ENCODE assay signal across 1 cellular context in genomic region chr14:103298620-103299019, GRCh38.
A peak's percentile ranks its signal among the peaks of the same experiment; 100 is the strongest.
TF ChIP-seq lines count a peak whose summit lies in the region.

No MANE protein-coding gene starts in this region.

TF ChIP-seq in HepG2, 621 proteins besides CTCF, POLR2A, EP300 and RAD21:
- TF ChIP-seq ZNF136 (CRISPR knock-in tag; IDR thresholded peaks at IDR 0.05; ENCODE audit: low read depth) (no peak), STAG1 (CRISPR knock-in tag; IDR thresholded peaks at IDR 0.05) (peak; percentile 43), PCBP1 (IDR thresholded peaks at IDR 0.05; ENCODE audit: borderline replicate concordance, low read depth, low read length) (no peak), ZC3H13 (CRISPR knock-in tag; IDR thresholded peaks at IDR 0.05) (no peak), ZNF770 (CRISPR knock-in tag; IDR thresholded peaks at IDR 0.05) (peak; percentile 89), SMC3 (IDR thresholded peaks at IDR 0.05; ENCODE audit: low read length) (peak; percentile 41; the same call in 1 of the 2 replicates), ZNF614 (CRISPR knock-in tag; IDR thresholded peaks at IDR 0.05; ENCODE audit: borderline replicate concordance) (no peak)
- TF ChIP-seq, protein P1, sequence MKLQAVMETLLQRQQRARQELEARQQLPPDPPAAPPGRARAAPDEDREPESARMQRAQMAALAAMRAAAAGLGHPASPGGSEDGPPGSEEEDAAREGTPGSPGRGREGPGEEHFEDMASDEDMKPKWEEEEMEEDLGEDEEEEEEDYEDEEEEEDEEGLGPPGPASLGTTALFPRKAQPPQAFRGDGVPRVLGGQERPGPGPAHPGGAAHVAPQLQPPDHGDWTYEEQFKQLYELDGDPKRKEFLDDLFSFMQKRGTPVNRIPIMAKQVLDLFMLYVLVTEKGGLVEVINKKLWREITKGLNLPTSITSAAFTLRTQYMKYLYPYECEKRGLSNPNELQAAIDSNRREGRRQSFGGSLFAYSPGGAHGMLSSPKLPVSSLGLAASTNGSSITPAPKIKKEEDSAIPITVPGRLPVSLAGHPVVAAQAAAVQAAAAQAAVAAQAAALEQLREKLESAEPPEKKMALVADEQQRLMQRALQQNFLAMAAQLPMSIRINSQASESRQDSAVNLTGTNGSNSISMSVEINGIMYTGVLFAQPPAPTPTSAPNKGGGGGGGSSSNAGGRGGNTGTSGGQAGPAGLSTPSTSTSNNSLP (IDR thresholded peaks at IDR 0.05; ENCODE audit: low read depth, low read length) = peak; percentile 28; the same call in 1 of the 2 replicates
